In genomic region chr3:180036678-180037455, GRCh38 we compare ENCODE assay signal across 8 cellular contexts. TPM values are rescaled to one million over a fixed set of nuclear protein-coding genes. Genes with fewer than 3 reads are reported as not detected.
DNase-seq lines count a peak whose midpoint lies in the region; ATAC-seq, FAIRE-seq and TF ChIP-seq lines count a peak whose summit lies in the region.

PEX5L (minus strand) TSS chr3:180036937; CDS start chr3:180036599, 338 bp downstream.

- H3K4me1 ChIP-seq in GM12878 (ENCODE audit: control insufficient read depth, insufficient read depth, low read length) (peaks cover 5% of the 10 kb centered on the region; the same call in 1 of the 2 replicates), keratinocyte (ENCODE audit: control insufficient read depth, extremely low read depth, insufficient read depth, low read length) (no peaks in the 10 kb centered on the region)

- DNase-seq in DMS 273 (lab: John Stamatoyannopoulos, UW; ENCODE audit: unreplicated experiment) (peak; percentile 97), GM20000 (ENCODE audit: low spot score) (peak; percentile 81), NCI-H82 treated with DMSO at 0.1 percent for 48 hours (lab: John Stamatoyannopoulos, UW; ENCODE audit: unreplicated experiment) (peak; percentile 90), GM12878 (ENCODE audit: low read depth, low spot score) (no peak), keratinocyte (ENCODE audit: low read depth, low spot score) (no peak)
- DNase-seq in stimulated activated CD4-positive, alpha-beta T cell treated with anti-CD3 and anti-CD28 coated beads, Interleukin-4, amount 100 ng/mL, for 24 hours, result peak; percentile 4

- H3K27me3 ChIP-seq in GM12878 (replicated peaks in 1 of 2; ENCODE audit: control insufficient read depth in 2 of 2, insufficient read depth in 2 of 2, low read length in 1 of 2) (0 out of 4 replicates have a peak, but pooled peaks cover 0 to 3% of the 10 kb centered on the region in 2 experiments), keratinocyte (ENCODE audit: control insufficient read depth, extremely low read depth, insufficient read depth, low read length) (peaks cover 23% of the 10 kb centered on the region)

- in situ Hi-C loops in GM12878 (cut with MboI), result no loop called here

- intact Hi-C loops in GM12878 (cut with micrococcal nuclease; ENCODE audit: unreplicated experiment), result loop anchor here (5.0 kb wide), 2 partner anchors 80 to 560 kb away; no protein-coding TSS in a partner anchor

- WGBS in GM12878 (ENCODE audit: insufficient coverage, insufficient replicate concordance, low lambda C conversion rate, missing lambda C conversion rate), result 66% methylated on average over 85 of the region's 96 CpGs

- H3K27ac ChIP-seq in GM12878 (ENCODE audit: control insufficient read depth, insufficient read depth) (no peak within 1 kb of the TSS), keratinocyte (ENCODE audit: control insufficient read depth, insufficient read depth, low read length) (no peak within 1 kb of the TSS)

- TF ChIP-seq RAD21 in GM12878 (IDR thresholded peaks at IDR 0.05; ENCODE audit: insufficient read depth, low read depth, low read length), result peak; percentile 17; the same call in 1 of the 2 replicates

- FAIRE-seq in GM12878 (lab: Jason Lieb, UNC) (no peak), keratinocyte (lab: Jason Lieb, UNC) (no peak)

- H3K79me2 ChIP-seq in GM12878 (ENCODE audit: control insufficient read depth, insufficient read depth, low read length), result no peaks in the 10 kb centered on the region
- no peaks in the 10 kb centered on the region for H3K79me2 ChIP-seq in keratinocyte (ENCODE audit: control insufficient read depth, insufficient read depth, low read length)

- H2AFZ ChIP-seq in GM12878 (ENCODE audit: control insufficient read depth, low read depth, low read length) (peak within 1 kb of the TSS; percentile 60), keratinocyte (ENCODE audit: control insufficient read depth, low read length) (no peak within 1 kb of the TSS)

- H3K36me3 ChIP-seq in GM12878 (ENCODE audit: control insufficient read depth in 2 of 2, insufficient read depth in 2 of 2, low read length in 1 of 2) (no peaks in the 10 kb centered on the region), keratinocyte (ENCODE audit: control insufficient read depth in 2 of 2, extremely low read depth in 1 of 2, insufficient read depth in 2 of 2, low read length in 2 of 2) (no peaks in the 10 kb centered on the region)

- no TSS peak for BruUV-seq in GM12878 (replicated peaks; lab: Mats Ljungman, UMichigan)

- dilution Hi-C loops in keratinocyte (cut with MboI; ENCODE audit: extremely low pct_ligation_motif_present, low sequenced_read_pairs), result no loop called here

- H3K9me3 ChIP-seq in GM12878 (replicated peaks; ENCODE audit: control insufficient read depth, insufficient read depth, low read length) (no peaks in the 10 kb centered on the region), keratinocyte (ENCODE audit: control insufficient read depth, low read depth, low read length) (no peaks in the 10 kb centered on the region)

- peak within 1 kb of the TSS; percentile 99 for H3K4me2 ChIP-seq in GM12878 (ENCODE audit: control insufficient read depth, insufficient read depth)
- peak within 1 kb of the TSS; percentile 35 for H3K4me2 ChIP-seq in keratinocyte (ENCODE audit: control insufficient read depth, extremely low read depth, insufficient read depth, low read depth, low read length)

- TF ChIP-seq EP300 in GM12878 (IDR thresholded peaks at IDR 0.05; ENCODE audit: borderline replicate concordance in 1 of 2, control insufficient read depth in 1 of 2, low read depth in 2 of 2, low read length in 2 of 2), result no peak

- no peak for TF ChIP-seq CTCF in GM20000 (IDR thresholded peaks at IDR 0.05; ENCODE audit: extremely low read depth, missing control alignments)
- TF ChIP-seq CTCF in GM12878 (IDR thresholded peaks at IDR 0.05 in 2 of 3, conservative IDR thresholded peaks at IDR 0.05 in 1 of 3; ENCODE audit: control insufficient read depth in 2 of 3, extremely low read depth in 1 of 3, insufficient read depth in 1 of 3, low read depth in 3 of 3, low read length in 3 of 3), result 0 out of 6 replicates have a peak, but pooled peaks of 1 of the 3 experiments have one; percentile 5
- no peak for TF ChIP-seq CTCF in keratinocyte (optimal IDR thresholded peaks at IDR 0.05 in 1 of 3, IDR thresholded peaks at IDR 0.05 in 1 of 3, conservative IDR thresholded peaks at IDR 0.05 in 1 of 3; ENCODE audit: extremely low read depth in 1 of 3, insufficient read depth in 2 of 3, low read length in 3 of 3)

- RAD21 ChIA-PET in GM12878 (lab: Charles Lee; ENCODE audit: unreplicated experiment), result interaction anchor here (1.1 to 1.7 kb wide), 4 partner anchors 62 to 155 kb away, joined by 3 to 7 read pairs (median 6); no protein-coding TSS in a partner anchor

- H3K9me1 ChIP-seq in keratinocyte (ENCODE audit: control insufficient read depth, extremely low read depth, insufficient read depth, low read length), result no peaks in the 10 kb centered on the region

- POLR2A ChIA-PET in GM12878 (lab: Charles Lee), result no interaction called here

- H4K20me1 ChIP-seq in GM12878 (ENCODE audit: control insufficient read depth, insufficient read depth), result no peaks in the 10 kb centered on the region
- no peaks in the 10 kb centered on the region for H4K20me1 ChIP-seq in keratinocyte (ENCODE audit: control insufficient read depth, extremely low read depth, insufficient read depth, low read length)

- SMC1A ChIA-PET in GM12878 (lab: Charles Lee; ENCODE audit: uncharacterized antibody, unreplicated experiment), result interaction anchor here (0.6 to 2.0 kb wide), 9 partner anchors 12 to 116 kb away, joined by 3 to 9 read pairs (median 5); no protein-coding TSS in a partner anchor

- CTCF ChIA-PET in GM12878 (lab: Yijun Ruan, JAX), result interaction anchor here (0.6 to 2.0 kb wide), 10 partner anchors 8 to 603 kb away, joined by 3 to 13 read pairs (median 3); no protein-coding TSS in a partner anchor

- no peak for TF ChIP-seq POLR2A in GM12878 (IDR thresholded peaks at IDR 0.05; ENCODE audit: low read depth, low read length)

- H3K9ac ChIP-seq in GM12878 (ENCODE audit: control insufficient read depth, insufficient read depth, low read length) (no peak within 1 kb of the TSS; the same call in 1 of the 2 replicates), keratinocyte (ENCODE audit: control insufficient read depth, extremely low read depth, insufficient read depth, low read length) (no peak within 1 kb of the TSS)

- H3K4me3 ChIP-seq in GM12878, result peak within 1 kb of the TSS; percentile 65
- H3K4me3 ChIP-seq in keratinocyte (ENCODE audit: control insufficient read depth in 2 of 3, extremely low read depth in 1 of 3, insufficient read depth in 2 of 3, low read depth in 1 of 3, low read length in 3 of 3), result peak within 1 kb of the TSS in 1 of 3 experiments; percentile 13

- ATAC-seq in HG03571 (IDR thresholded peaks at IDR 0.05; ENCODE audit: unreplicated experiment) (peak; percentile 86), GM12878 (peak; percentile 93), esophagus mucosa (no peak)

TF ChIP-seq in GM12878, 131 proteins besides CTCF, POLR2A, EP300 and RAD21 (continues in another document):
- TF ChIP-seq SIN3A (IDR thresholded peaks at IDR 0.05; ENCODE audit: low read depth, low read length) (peak; percentile 71; the same call in 1 of the 2 replicates), SUPT20H (IDR thresholded peaks at IDR 0.05; ENCODE audit: borderline replicate concordance, control insufficient read depth, low read depth, low read length) (no peak), IKZF1 (conservative IDR thresholded peaks at IDR 0.05) (peak; percentile 49), FOXK2 (IDR thresholded peaks at IDR 0.05) (no peak)

RNA-seq across cellular contexts. Expression of gene PEX5L, which starts in this region (rescaled TPM):
- 3.4 and 4.6 TPM in 2 replicates for total RNA-seq in GM12878 (2013; cell fraction: nucleolus; rRNA removed)
- total RNA-seq in GM12878 (2014; rRNA removed), result 0.51 and 0.54 TPM in 2 replicates
- 0.55 and 0.63 TPM in 2 replicates for total RNA-seq in GM12878 (2014; rRNA removed; fragmentation: Illumina TruSeq; extraction: Trizol)
- total RNA-seq in GM12878 (2021), result 0.51 and 0.92 TPM in 2 replicates
- 0.60 TPM for polyA plus RNA-seq in GM12878 (2011; ENCODE audit: low read depth)
- polyA plus RNA-seq in GM12878 (2011; rRNA removed), result 17.0 and 29.5 TPM in 2 replicates
- 8.1 and 10.8 TPM in 2 replicates for polyA plus RNA-seq in GM12878 (2011; cell fraction: cytosol; rRNA removed)
- 11.9 TPM in 2 replicates for polyA plus RNA-seq in GM12878 (2011; cell fraction: nucleus; rRNA removed)
- 0.28 and 0.44 TPM in 2 replicates for polyA plus RNA-seq in GM12878 (2012)
- polyA plus RNA-seq in GM12878 (2014; fragmentation: Illumina TruSeq; extraction: Trizol), result 0.31 and 0.84 TPM in 2 replicates
- polyA plus RNA-seq in GM12878 (2014; fragmentation: Nextera tagmentation; extraction: Ambion mirVana), result under 1 TPM; 0.11 to 0.13 TPM
- 0.38 and 0.54 TPM in 2 replicates for polyA plus RNA-seq in GM12878 (2014; rRNA removed)
- polyA plus RNA-seq in GM12878 (2016; fragmentation: Nextera tagmentation; extraction: Ambion mirVana), result under 1 TPM; 0.25 to 0.48 TPM
- polyA minus RNA-seq in GM12878 (2011; rRNA and poly(A)+ RNA removed), result 21.0 and 21.6 TPM in 2 replicates
- 14.8 and 19.0 TPM in 2 replicates for polyA minus RNA-seq in GM12878 (2011; cell fraction: cytosol; rRNA and poly(A)+ RNA removed)
- polyA minus RNA-seq in GM12878 (2011; cell fraction: nucleus; rRNA and poly(A)+ RNA removed), result 17.3 and 19.1 TPM in 2 replicates
- polyA plus RNA-seq in keratinocyte, result 0.54 to 0.92 TPM (median 0.68 TPM) in 3 replicates
- not detected for polyA plus RNA-seq in keratinocyte (2011; ENCODE audit: low read depth)
- 0.55 and 0.90 TPM in 2 replicates for polyA plus RNA-seq in keratinocyte (2011; cell fraction: cytosol; rRNA removed)
- 1.8 and 2.4 TPM in 2 replicates for polyA plus RNA-seq in keratinocyte (2011; cell fraction: nucleus; rRNA removed)
- 0.13 and 0.78 TPM in 2 replicates for polyA plus RNA-seq in keratinocyte (2012; ENCODE audit: low replicate concordance)
- 0.23 to 2.1 TPM (median 0.83 TPM) in 3 replicates for polyA minus RNA-seq in keratinocyte
- 0.77 TPM for polyA minus RNA-seq in keratinocyte (2011; cell fraction: cytosol; rRNA and poly(A)+ RNA removed)
- 5.2 and 13.0 TPM in 2 replicates for polyA minus RNA-seq in keratinocyte (2011; cell fraction: nucleus; rRNA and poly(A)+ RNA removed)
- not detected for total RNA-seq in esophagus mucosa

Comparison
In these comparisons a context has a peak if more than half of its experiments do, and no peak if none do; other contexts are left out.
1. DNase-seq: peak in DMS 273 (single experiment), GM20000 (single experiment), NCI-H82 treated with DMSO at 0.1 percent for 48 hours (single experiment) and stimulated activated CD4-positive, alpha-beta T cell treated with anti-CD3 and anti-CD28 coated beads, Interleukin-4, amount 100 ng/mL, for 24 hours (single experiment); none in GM12878 (single experiment) and keratinocyte (single experiment).